In genomic region chr4:19104176-19104575, GRCh38 we compare ENCODE assay signal across 9 cellular contexts.
"Had no signal": no experiment of that assay in that cellular context is flagged by ENCODE, and none has a peak within 500 bp of the region (broad histone marks: within the 10 kb centered on the region; RNA-seq: fewer than 3 reads in every experiment).

No MANE protein-coding gene starts in this region.

- DNase-seq: GM23248, GOT3, H7, HFFc6, IMR-90, KG1 had no signal

- H3K9ac ChIP-seq: GM23248 had no signal

- H3K36me3 ChIP-seq: HAP-1 had no signal

- H2AFZ ChIP-seq: GM23248 had no signal

- H3K4me3 ChIP-seq: GM23248, HAP-1 had no signal

- H3K27ac ChIP-seq: GM23248, HL-60 had no signal

- H3K4me1 ChIP-seq: HAP-1 had no signal

- H3K9me3 ChIP-seq: HAP-1 had no signal

- ATAC-seq: HCT116 had no signal
